Comparison of ENCODE assay signal across 8 cellular contexts in genomic region chr9:95316274-95316673, GRCh38. TPM values are rescaled to one million over a fixed set of nuclear protein-coding genes. Genes with fewer than 3 reads are reported as not detected.
DNase-seq lines count a peak whose midpoint lies in the region; ATAC-seq and TF ChIP-seq lines count a peak whose summit lies in the region.

No MANE protein-coding gene starts in this region.

- peak; percentile 11 for DNase-seq in activated CD4-positive, alpha-beta T cell treated with anti-CD3 and anti-CD28 coated beads for 36 hours
- DNase-seq in activated CD4-positive, alpha-beta T cell treated with anti-CD3 and anti-CD28 coated beads, Interleukin-2, amount 50 U/mL, for 48 hours: no peak
- DNase-seq in WERI-Rb-1 (no peak), iPS DF 6.9 (ENCODE audit: low read depth, low spot score) (no peak), suprapubic skin (ENCODE audit: low spot score in 2 of 2) (no peak), SKM-1 treated with dmso at 0.1 percent for 144 hours (lab: John Stamatoyannopoulos, UW; ENCODE audit: unreplicated experiment) (no peak), GM13976 (ENCODE audit: low spot score) (no peak)

- ATAC-seq in activated CD4-positive, alpha-beta T cell treated with anti-CD3 and anti-CD28 coated beads for 36 hours: no peak
- ATAC-seq in HG02642 (IDR thresholded peaks at IDR 0.05; ENCODE audit: poor library complexity, unreplicated experiment): no peak

- WGBS in iPS DF 6.9 (ENCODE audit: insufficient coverage, insufficient read length): no CpG with 5 or more reads among the region's 3 CpGs
- 45% methylated on average over 3 of the region's 3 CpGs for whole genome bisulfite sequencing in suprapubic skin

- H3K36me3 Mint-ChIP-seq in activated CD4-positive, alpha-beta T cell treated with anti-CD3 and anti-CD28 coated beads for 36 hours (ENCODE audit: low read depth): peaks cover 4% of the 10 kb centered on the region

- no peak for TF ChIP-seq POLR2A in suprapubic skin (IDR thresholded peaks at IDR 0.05)

- TF ChIP-seq CTCF in WERI-Rb-1 (IDR thresholded peaks at IDR 0.05; ENCODE audit: low read depth, low read length): no peak
- TF ChIP-seq CTCF in suprapubic skin (IDR thresholded peaks at IDR 0.05): no peak
- TF ChIP-seq CTCF in GM13976 (IDR thresholded peaks at IDR 0.05; ENCODE audit: borderline replicate concordance, control extremely low read depth, extremely low read depth, insufficient read depth, missing control alignments): no peak

- H3K4me3 Mint-ChIP-seq in activated CD4-positive, alpha-beta T cell treated with anti-CD3 and anti-CD28 coated beads for 36 hours: peak overlapping the region; percentile 85

- no peaks in the 10 kb centered on the region for H3K9me3 ChIP-seq in WERI-Rb-1 (ENCODE audit: severe bottlenecking)
- H3K9me3 ChIP-seq in iPS DF 6.9 (ENCODE audit: control insufficient read depth, insufficient read depth, low read length): no peaks in the 10 kb centered on the region
- no peaks in the 10 kb centered on the region for H3K9me3 ChIP-seq in suprapubic skin

- in situ Hi-C loops in GM13976 (cut with MboI; ENCODE audit: low sequenced_read_pairs, unreplicated experiment): no loop called here

- H3K27me3 ChIP-seq in WERI-Rb-1 (ENCODE audit: insufficient read depth, low read depth, severe bottlenecking) (no peaks in the 10 kb centered on the region), iPS DF 6.9 (ENCODE audit: control insufficient read depth, insufficient read depth, low read length) (no peaks in the 10 kb centered on the region), suprapubic skin (no peaks in the 10 kb centered on the region)

- intact Hi-C loops in activated CD4-positive, alpha-beta T cell treated with anti-CD3 and anti-CD28 coated beads for 36 hours (cut with DNase I, micrococcal nuclease): loop anchor here (2.0 to 5.0 kb wide), 6 partner anchors 111 to 1864 kb away; partner anchors contain the start of genes ERCC6L2 (in 1 of the 2), FAM120A (in 1 of the 2) and FAM120AOS (in 1 of the 2)

- H3K4me1 ChIP-seq in iPS DF 6.9 (ENCODE audit: control insufficient read depth, insufficient read depth, low read length): no peaks in the 10 kb centered on the region
- peaks cover 11% of the 10 kb centered on the region for H3K4me1 ChIP-seq in suprapubic skin

- no peaks in the 10 kb centered on the region for H3K9me3 Mint-ChIP-seq in activated CD4-positive, alpha-beta T cell treated with anti-CD3 and anti-CD28 coated beads for 36 hours (ENCODE audit: low read depth)

- H3K27ac Mint-ChIP-seq in activated CD4-positive, alpha-beta T cell treated with anti-CD3 and anti-CD28 coated beads for 36 hours: peak overlapping the region; percentile 75

- peaks cover 10% of the 10 kb centered on the region for H3K27me3 Mint-ChIP-seq in activated CD4-positive, alpha-beta T cell treated with anti-CD3 and anti-CD28 coated beads for 36 hours

- peaks cover 3% of the 10 kb centered on the region; the same call in 1 of the 2 replicates for H3K36me3 ChIP-seq in WERI-Rb-1
- no peaks in the 10 kb centered on the region for H3K36me3 ChIP-seq in iPS DF 6.9 (ENCODE audit: control insufficient read depth, insufficient read depth, low read length)
- H3K36me3 ChIP-seq in suprapubic skin: no peaks in the 10 kb centered on the region

- CTCF ChIA-PET in activated CD4-positive, alpha-beta T cell treated with anti-CD3 and anti-CD28 coated beads for 36 hours (lab: Charles Lee): no interaction called here

- peaks cover 19% of the 10 kb centered on the region for H3K4me1 Mint-ChIP-seq in activated CD4-positive, alpha-beta T cell treated with anti-CD3 and anti-CD28 coated beads for 36 hours

- H3K27ac ChIP-seq in WERI-Rb-1 (peak overlapping the region; percentile 100), iPS DF 6.9 (ENCODE audit: low read length) (no peak overlapping the region), suprapubic skin (peak overlapping the region; percentile 91)

- POLR2A ChIA-PET in activated CD4-positive, alpha-beta T cell treated with anti-CD3 and anti-CD28 coated beads for 36 hours (lab: Charles Lee): no interaction called here

- no peak for TF ChIP-seq EP300 in suprapubic skin (IDR thresholded peaks at IDR 0.05)

- H3K4me3 ChIP-seq in WERI-Rb-1 (ENCODE audit: low read depth, low read length): peak overlapping the region; percentile 98
- H3K4me3 ChIP-seq in iPS DF 6.9 (ENCODE audit: low read length): peak overlapping the region; percentile 33; the same call in 1 of the 2 replicates
- peak overlapping the region; percentile 95 for H3K4me3 ChIP-seq in suprapubic skin

RNA-seq across cellular contexts. Expression of gene FANCC, which starts 1.2 kb away (rescaled TPM):
- total RNA-seq in activated CD4-positive, alpha-beta T cell treated with anti-CD3 and anti-CD28 coated beads for 36 hours: 10 to 100 TPM; 15.9 to 16.7 TPM
- 10 to 100 TPM in 1 of 4 donors, 1 to 10 TPM in 3; 7.7 to 27.8 (median 9.0) TPM for total RNA-seq in suprapubic skin

Comparison
In these comparisons a context has a peak if more than half of its experiments do, and no peak if none do; other contexts are left out.
1. H3K4me3 ChIP-seq: peak in every context shown above with its lines; median percentile 98 in WERI-Rb-1; 95 in suprapubic skin; 33 in iPS DF 6.9.